Comparison of ENCODE assay signal across 8 cellular contexts in genomic region chr16:19130852-19131808, GRCh38.
DNase-seq lines count a peak whose midpoint lies in the region; TF ChIP-seq lines count a peak whose summit lies in the region.

No MANE protein-coding gene starts in this region.

- in situ Hi-C loops in astrocyte of the cerebellum (cut with HindIII; ENCODE audit: low sequenced_read_pairs) = no loop called here

- peak overlapping the region; percentile 41 for H3K27ac ChIP-seq in stomach smooth muscle (ENCODE audit: low read length)

- peak overlapping the region in 1 of 2 donors; percentile 13 for H3K9ac ChIP-seq in stomach smooth muscle (ENCODE audit: low read length in 2 of 2)

- H3K36me3 ChIP-seq in stomach smooth muscle (ENCODE audit: control insufficient read depth in 2 of 2, insufficient read depth in 2 of 2, low read length in 2 of 2) = no peaks in the 10 kb centered on the region

- no peaks in the 10 kb centered on the region for H3K27me3 ChIP-seq in stomach smooth muscle (ENCODE audit: control insufficient read depth in 1 of 2, insufficient read depth in 2 of 2, low read length in 2 of 2)

- H3K4me1 ChIP-seq in stomach smooth muscle (ENCODE audit: control insufficient read depth, insufficient read depth, low read length) = peaks cover 13% of the 10 kb centered on the region

- H3K4me3 ChIP-seq in astrocyte of the cerebellum (ENCODE audit: low read depth, low read length) (no peak overlapping the region), stomach smooth muscle (ENCODE audit: low read length in 2 of 2) (peak overlapping the region in 1 of 2 donors; percentile 29)

- H3K9me3 ChIP-seq in stomach smooth muscle (ENCODE audit: control insufficient read depth in 2 of 2, low read length in 2 of 2) = no peaks in the 10 kb centered on the region

- no peak for TF ChIP-seq CTCF in astrocyte of the cerebellum (IDR thresholded peaks at IDR 0.05; ENCODE audit: low read depth, low read length, missing control alignments)

- peak; percentile 58 for DNase-seq in ELF-1 (ENCODE audit: low read depth, low spot score)
- peak; percentile 47 for DNase-seq in NCI-H2227 treated with DMSO at 0.1 percent for 48 hours (lab: John Stamatoyannopoulos, UW)
- DNase-seq in astrocyte of the cerebellum (ENCODE audit: low read depth) = peak; percentile 71
- peak; percentile 69 for DNase-seq in iPS-NIHi7 (ENCODE audit: extremely low spot score)
- no peak for DNase-seq in stimulated activated naive CD4-positive, alpha-beta T cell treated with Interleukin-2 at 50 U/mL for 16 hours (lab: John Stamatoyannopoulos, UW)
- DNase-seq in NK-92 (lab: John Stamatoyannopoulos, UW; ENCODE audit: unreplicated experiment) = no peak
- no peak for DNase-seq in SKM-1 (lab: John Stamatoyannopoulos, UW; ENCODE audit: unreplicated experiment)

Comparison
In these comparisons a context has a peak if more than half of its experiments do, and no peak if none do; other contexts are left out.
1. DNase-seq: peak in ELF-1 (single experiment), NCI-H2227 treated with DMSO at 0.1 percent for 48 hours (single experiment), astrocyte of the cerebellum (single experiment) and iPS-NIHi7 (single experiment); none in stimulated activated naive CD4-positive, alpha-beta T cell treated with Interleukin-2 at 50 U/mL for 16 hours (single experiment), NK-92 (single experiment) and SKM-1 (single experiment).